8 cellular contexts compared by ENCODE assay signal in genomic region chr3:56494679-56495322, GRCh38. TPM values are rescaled to one million over a fixed set of nuclear protein-coding genes. Genes with fewer than 3 reads are reported as not detected.
DNase-seq lines count a peak whose midpoint lies in the region; ATAC-seq, FAIRE-seq and TF ChIP-seq lines count a peak whose summit lies in the region.

No MANE protein-coding gene starts in this region.

- H3K4me3 ChIP-seq in fibroblast of pulmonary artery (replicated peaks; ENCODE audit: low read depth, low read length) (no peak overlapping the region), testis (no peak overlapping the region)

- H3K9me3 ChIP-seq in testis, result no peaks in the 10 kb centered on the region

- no peaks in the 10 kb centered on the region for H3K36me3 ChIP-seq in testis (ENCODE audit: low read depth, missing control alignments)

- H3K27me3 Mint-ChIP-seq in activated T-cell treated with anti-CD3 and anti-CD28 coated beads, Interleukin-2, amount 50 U/mL, for 72 hours (ENCODE audit: low read depth), result peaks cover 22% of the 10 kb centered on the region

- peak; percentile 52 for FAIRE-seq in RCC 7860 (lab: Jason Lieb, UNC)

- TF ChIP-seq POLR2A in testis (IDR thresholded peaks at IDR 0.05), result no peak

- no peaks in the 10 kb centered on the region for H3K4me1 Mint-ChIP-seq in activated T-cell treated with anti-CD3 and anti-CD28 coated beads, Interleukin-2, amount 50 U/mL, for 72 hours (ENCODE audit: low read depth)

- peak; percentile 99 for TF ChIP-seq CTCF in fibroblast of pulmonary artery (IDR thresholded peaks at IDR 0.05; ENCODE audit: low read length, missing control alignments)
- TF ChIP-seq CTCF in testis (IDR thresholded peaks at IDR 0.05), result peak; percentile 84 to 92 (median 86)

- ATAC-seq in GM21737 (IDR thresholded peaks at IDR 0.05; ENCODE audit: unreplicated experiment), result peak; percentile 86
- ATAC-seq in activated T-cell treated with anti-CD3 and anti-CD28 coated beads, Interleukin-2, amount 50 U/mL, for 72 hours (replicated peaks in 1 of 2), result peak; percentile 83

- intact Hi-C loops in testis (cut with DNase I; ENCODE audit: low total_unique reads), result no loop called here

- H3K27ac Mint-ChIP-seq in activated T-cell treated with anti-CD3 and anti-CD28 coated beads, Interleukin-2, amount 50 U/mL, for 72 hours, result no peak overlapping the region

- WGBS in testis, 2 donors, result 5% methylated on average over 5 of the region's 5 CpGs

- H3K4me1 ChIP-seq in testis, result no peaks in the 10 kb centered on the region

- H3K4me3 Mint-ChIP-seq in activated T-cell treated with anti-CD3 and anti-CD28 coated beads, Interleukin-2, amount 50 U/mL, for 72 hours, result no peak overlapping the region

- H3K27ac ChIP-seq in testis, result no peak overlapping the region

- no peaks in the 10 kb centered on the region for H3K36me3 Mint-ChIP-seq in activated T-cell treated with anti-CD3 and anti-CD28 coated beads, Interleukin-2, amount 50 U/mL, for 72 hours (ENCODE audit: insufficient read depth in 2 of 2)

- peak; percentile 74 for DNase-seq in EL
- DNase-seq in KG1 (lab: John Stamatoyannopoulos, UW), result peak; percentile 43
- DNase-seq in RCC 7860 (ENCODE audit: low spot score), result peak; percentile 67
- peak; percentile 64 to 74 for DNase-seq in activated T-cell treated with anti-CD3 and anti-CD28 coated beads, Interleukin-2, amount 50 U/mL, for 72 hours
- peak; percentile 89 for DNase-seq in fibroblast of pulmonary artery (ENCODE audit: low read depth)
- DNase-seq in non-pigmented ciliary epithelial cell (ENCODE audit: low read depth), result peak; percentile 55
- DNase-seq in testis, result peak; percentile 87

- H3K9me3 Mint-ChIP-seq in activated T-cell treated with anti-CD3 and anti-CD28 coated beads, Interleukin-2, amount 50 U/mL, for 72 hours, result peaks cover 0 to 3% of the 10 kb centered on the region in 2 donors

- H3K27me3 ChIP-seq in testis, result no peaks in the 10 kb centered on the region

RNA-seq across cellular contexts. Expression of gene ERC2, which starts 26.5 kb away (rescaled TPM):
- total RNA-seq in activated T-cell treated with anti-CD3 and anti-CD28 coated beads, Interleukin-2, amount 50 U/mL, for 72 hours, result under 1 TPM; 0.19 to 0.35 TPM
- 1 to 10 TPM; 1.9 to 5.9 TPM for total RNA-seq in testis
- 6.1 TPM for polyA plus RNA-seq in testis (ENCODE audit: insufficient read depth, low read depth, low replicate concordance)
